Comparison of ENCODE assay signal across 19 cellular contexts in the genomic region with DNA sequence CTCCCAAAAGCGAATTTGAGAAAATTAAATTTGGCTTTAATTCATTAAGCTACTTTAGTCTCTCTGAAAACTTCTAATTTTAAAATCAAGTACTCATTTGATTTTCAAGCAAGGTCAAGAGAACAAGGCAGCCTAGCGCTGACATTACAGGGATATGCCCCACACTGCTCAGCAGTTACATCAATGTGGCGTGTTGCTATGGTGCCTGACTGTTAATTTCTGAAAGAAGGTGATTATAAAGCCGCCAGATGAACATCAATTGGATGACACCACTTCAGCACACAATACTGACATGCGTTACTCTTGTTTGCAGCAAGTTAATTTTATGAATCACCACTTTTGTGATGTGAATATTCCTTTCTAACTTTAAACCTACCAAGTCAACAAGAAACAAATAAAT.
DNase-seq lines count a peak whose midpoint lies in the region; ATAC-seq and TF ChIP-seq lines count a peak whose summit lies in the region.
"Had no signal": no experiment of that assay in that cellular context is flagged by ENCODE, and none has a peak within 500 bp of the region (broad histone marks: within the 10 kb centered on the region; RNA-seq: fewer than 3 reads in every experiment).

No MANE protein-coding gene starts in this region.

- POLR2A ChIA-PET in activated naive CD8-positive, alpha-beta T cell treated with anti-CD3 and anti-CD28 coated beads, Interleukin-2, amount 10 ng/mL, durations not matched to agents 7 days and 5 days (lab: Charles Lee): interaction anchor here (2.9 kb wide), 1 partner anchor 169 kb away, joined by 11 read pairs; no protein-coding TSS in a partner anchor

- no peaks in the 10 kb centered on the region for H3K9me3 Mint-ChIP-seq in activated naive CD8-positive, alpha-beta T cell treated with anti-CD3 and anti-CD28 coated beads, Interleukin-2, amount 10 ng/mL, durations not matched to agents 7 days and 5 days

- H3K27ac Mint-ChIP-seq in activated naive CD8-positive, alpha-beta T cell treated with anti-CD3 and anti-CD28 coated beads, Interleukin-2, amount 10 ng/mL, durations not matched to agents 7 days and 5 days: peak overlapping the region; percentile 10

- peak overlapping the region; percentile 8 for H3K4me3 Mint-ChIP-seq in activated naive CD8-positive, alpha-beta T cell treated with anti-CD3 and anti-CD28 coated beads, Interleukin-2, amount 10 ng/mL, durations not matched to agents 7 days and 5 days

- DNase-seq in NCI-H1436 treated with DMSO at 0.1 percent for 48 hours (lab: John Stamatoyannopoulos, UW): peak; percentile 7
- DNase-seq in NCI-H1436 (lab: John Stamatoyannopoulos, UW): no peak
- peak in 5 of 6 experiments; percentile 16 to 54 (median 22) for DNase-seq in stimulated activated naive CD4-positive, alpha-beta T cell (lab: John Stamatoyannopoulos, UW)
- DNase-seq in stimulated activated naive CD4-positive, alpha-beta T cell treated with Interleukin-2 at 50 U/mL for 16 hours (lab: John Stamatoyannopoulos, UW): no peak
- no peak for DNase-seq in activated naive CD8-positive, alpha-beta T cell treated with anti-CD3 and anti-CD28 coated beads, Interleukin-2, amount 10 ng/mL, durations not matched to agents 7 days and 5 days
- no peak for DNase-seq in anterior cingulate cortex (lab: John Stamatoyannopoulos, UW)
- no peak for DNase-seq in foreskin keratinocyte
- no peak for DNase-seq in sciatic nerve (ENCODE audit: low spot score)
- DNase-seq: activated CD4-positive, CD25-positive, alpha-beta regulatory T cell treated with anti-CD3 and anti-CD28 coated beads, Interleukin-2, amount 50 U/mL, for 72 hours; C1 segment of cervical spinal cord; heart right ventricle; islet precursor cell; NCI-H187 treated with DMSO at 0.1 percent for 48 hours; NCI-H82; small intestine had no signal

- no peaks in the 10 kb centered on the region for H3K27me3 ChIP-seq in foreskin keratinocyte
- H3K27me3 ChIP-seq: ascending aorta, heart right ventricle had no signal

- peak; percentile 32 for ATAC-seq in activated naive CD8-positive, alpha-beta T cell treated with anti-CD3 and anti-CD28 coated beads, Interleukin-2, amount 10 ng/mL, durations not matched to agents 7 days and 5 days (ENCODE audit: low read depth)
- no peak for ATAC-seq in foreskin keratinocyte
- no peak for ATAC-seq in sciatic nerve
- ATAC-seq: A549, heart right ventricle, Panc1 had no signal

- intact Hi-C loops in sciatic nerve (cut with DNase I): no loop called here

- H3K4me1 ChIP-seq in foreskin keratinocyte: no peaks in the 10 kb centered on the region
- H3K4me1 ChIP-seq: parathyroid adenoma had no signal

- TF ChIP-seq CTCF in foreskin keratinocyte (conservative IDR thresholded peaks at IDR 0.05): no peak

- peaks cover 24% of the 10 kb centered on the region for H3K36me3 Mint-ChIP-seq in activated naive CD8-positive, alpha-beta T cell treated with anti-CD3 and anti-CD28 coated beads, Interleukin-2, amount 10 ng/mL, durations not matched to agents 7 days and 5 days

- H3K27me3 Mint-ChIP-seq in activated naive CD8-positive, alpha-beta T cell treated with anti-CD3 and anti-CD28 coated beads, Interleukin-2, amount 10 ng/mL, durations not matched to agents 7 days and 5 days: no peaks in the 10 kb centered on the region

- H3K4me1 Mint-ChIP-seq in activated naive CD8-positive, alpha-beta T cell treated with anti-CD3 and anti-CD28 coated beads, Interleukin-2, amount 10 ng/mL, durations not matched to agents 7 days and 5 days: peaks cover 57% of the 10 kb centered on the region

- H3K27ac ChIP-seq in foreskin keratinocyte: no peak overlapping the region
- H3K27ac ChIP-seq: A549, ascending aorta, heart right ventricle, parathyroid adenoma had no signal

Comparison
In these comparisons a context has a peak if more than half of its experiments do, and no peak if none do; other contexts are left out.
1. DNase-seq: peak in NCI-H1436 treated with DMSO at 0.1 percent for 48 hours (single experiment) and stimulated activated naive CD4-positive, alpha-beta T cell (5 of 6); none in NCI-H1436 (single experiment), stimulated activated naive CD4-positive, alpha-beta T cell treated with Interleukin-2 at 50 U/mL for 16 hours (single experiment), activated naive CD8-positive, alpha-beta T cell treated with anti-CD3 and anti-CD28 coated beads, Interleukin-2, amount 10 ng/mL, durations not matched to agents 7 days and 5 days (single experiment), anterior cingulate cortex (0 of 58), foreskin keratinocyte (0 of 2) and sciatic nerve (single experiment).